ENCODE assay signal across 12 cellular contexts in genomic region chr6:107730106-107730505, GRCh38.
DNase-seq lines count a peak whose midpoint lies in the region; ATAC-seq and TF ChIP-seq lines count a peak whose summit lies in the region.
"Had no signal": no experiment of that assay in that cellular context is flagged by ENCODE, and none has a peak within 500 bp of the region (broad histone marks: within the 10 kb centered on the region; RNA-seq: fewer than 3 reads in every experiment).

No MANE protein-coding gene starts in this region.

- no peak overlapping the region for H4K8ac ChIP-seq in mesendoderm (ENCODE audit: low read depth, low read length)

- no CpG with 5 or more reads among the region's 7 CpGs for WGBS in mesendoderm (ENCODE audit: extremely low coverage, insufficient coverage, low lambda C conversion rate)

- H3K9ac ChIP-seq in mesendoderm (ENCODE audit: low read length): no peak overlapping the region

- H3K27ac ChIP-seq in mesendoderm (ENCODE audit: low read depth, low read length): no peak overlapping the region
- H3K27ac ChIP-seq: brain microvascular endothelial cell, epithelial cell of prostate, prostate gland had no signal

- H3K4me3 ChIP-seq in GM06990 (replicated peaks; ENCODE audit: low read depth, low read length): no peak overlapping the region
- H3K4me3 ChIP-seq in mesendoderm (ENCODE audit: low read length): no peak overlapping the region
- H3K4me3 ChIP-seq: prostate gland had no signal

- no peaks in the 10 kb centered on the region for H3K79me1 ChIP-seq in mesendoderm (ENCODE audit: low read length)

- ATAC-seq in GM21576 (IDR thresholded peaks at IDR 0.05; ENCODE audit: unreplicated experiment): no peak

- no peaks in the 10 kb centered on the region for H3K79me2 ChIP-seq in mesendoderm (ENCODE audit: control insufficient read depth, insufficient read depth, low read length)

- peak; percentile 15 for TF ChIP-seq CTCF in GM06990 (IDR thresholded peaks at IDR 0.05; ENCODE audit: insufficient read depth, low read length, poor library complexity, severe bottlenecking)

- H3K4me1 Mint-ChIP-seq in activated naive CD8-positive, alpha-beta T cell (ENCODE audit: low read depth): peaks cover 90% of the 10 kb centered on the region

- H3K18ac ChIP-seq in mesendoderm (ENCODE audit: low read length): no peak overlapping the region

- H3K4me2 ChIP-seq in mesendoderm (ENCODE audit: low read length): no peak overlapping the region

- no peak overlapping the region for H2BK15ac ChIP-seq in mesendoderm (replicated peaks; ENCODE audit: low read depth)

- DNase-seq in GM06990 (ENCODE audit: extremely low read depth, insufficient read length): no peak
- DNase-seq in activated CD4-positive, alpha-beta T cell treated with anti-CD3 and anti-CD28 coated beads for 4 hours: peak; percentile 46 to 59
- DNase-seq in stimulated activated CD4-positive, alpha-beta T cell treated with anti-CD3 and anti-CD28 coated beads, Interleukin-1b, Interleukin-23, amount 100 ng/mL, for 48 hours: peak; percentile 47
- no peak for DNase-seq in mesendoderm
- DNase-seq in cerebellum (ENCODE audit: low spot score): no peak
- no peak for DNase-seq in AG08395 (ENCODE audit: low spot score)
- DNase-seq: brain microvascular endothelial cell, C1 segment of cervical spinal cord had no signal

- H4K5ac ChIP-seq in mesendoderm (ENCODE audit: low read length): no peak overlapping the region

- no peak overlapping the region for H2AK5ac ChIP-seq in mesendoderm (ENCODE audit: low read length)

- no peaks in the 10 kb centered on the region for H3K9me3 Mint-ChIP-seq in activated naive CD8-positive, alpha-beta T cell (ENCODE audit: low read depth)

- H3K4me1 ChIP-seq in mesendoderm (ENCODE audit: control insufficient read depth, low read depth, low read length): no peaks in the 10 kb centered on the region
- H3K4me1 ChIP-seq: prostate gland had no signal

- no peak overlapping the region for H3K4ac ChIP-seq in mesendoderm (ENCODE audit: low read depth, low read length)

- H3K36me3 Mint-ChIP-seq in activated naive CD8-positive, alpha-beta T cell: peaks cover 3% of the 10 kb centered on the region

- H2BK120ac ChIP-seq in mesendoderm (ENCODE audit: low read depth, low read length): no peak overlapping the region

- H3K36me3 ChIP-seq in GM06990 (ENCODE audit: control insufficient read depth, insufficient read depth, low read length): no peaks in the 10 kb centered on the region
- no peaks in the 10 kb centered on the region for H3K36me3 ChIP-seq in mesendoderm (ENCODE audit: control insufficient read depth, insufficient read depth, low read length)
- H3K36me3 ChIP-seq: brain microvascular endothelial cell, prostate gland had no signal

- H3K56ac ChIP-seq in mesendoderm (ENCODE audit: low read length): no peak overlapping the region

- no peak overlapping the region for H3K23ac ChIP-seq in mesendoderm (ENCODE audit: low read length)

- H3K27me3 ChIP-seq in GM06990 (replicated peaks; ENCODE audit: control insufficient read depth, insufficient read depth, low read length): peaks cover 3% of the 10 kb centered on the region
- no peaks in the 10 kb centered on the region for H3K27me3 ChIP-seq in mesendoderm (ENCODE audit: insufficient read depth, low read length, poor library complexity)

- no peaks in the 10 kb centered on the region for H3K27me3 Mint-ChIP-seq in activated naive CD8-positive, alpha-beta T cell

- H2BK5ac ChIP-seq in mesendoderm (ENCODE audit: low read length): no peak overlapping the region

- H3K27ac Mint-ChIP-seq in activated naive CD8-positive, alpha-beta T cell: peak overlapping the region; percentile 97

- H3K4me3 Mint-ChIP-seq in activated naive CD8-positive, alpha-beta T cell: peak overlapping the region; percentile 92

Comparison
In these comparisons a context has a peak if more than half of its experiments do, and no peak if none do; other contexts are left out.
1. DNase-seq: peak in activated CD4-positive, alpha-beta T cell treated with anti-CD3 and anti-CD28 coated beads for 4 hours (2 of 2) and stimulated activated CD4-positive, alpha-beta T cell treated with anti-CD3 and anti-CD28 coated beads, Interleukin-1b, Interleukin-23, amount 100 ng/mL, for 48 hours (single experiment); none in GM06990 (single experiment), mesendoderm (single experiment), cerebellum (single experiment) and AG08395 (single experiment).